ENCODE assay signal across 1 cellular context in genomic region chr6:158991017-158991723, GRCh38.
TF ChIP-seq lines count a peak whose summit lies in the region.

No MANE protein-coding gene starts in this region.

TF ChIP-seq in IMR-90, 13 proteins besides CTCF, POLR2A, EP300 and RAD21 (continued from another document):
- no peak for TF ChIP-seq ELK1 (IDR thresholded peaks at IDR 0.05; ENCODE audit: borderline replicate concordance, low read depth, low read length)
